Comparison of ENCODE assay signal across 30 cellular contexts in the genomic region with DNA sequence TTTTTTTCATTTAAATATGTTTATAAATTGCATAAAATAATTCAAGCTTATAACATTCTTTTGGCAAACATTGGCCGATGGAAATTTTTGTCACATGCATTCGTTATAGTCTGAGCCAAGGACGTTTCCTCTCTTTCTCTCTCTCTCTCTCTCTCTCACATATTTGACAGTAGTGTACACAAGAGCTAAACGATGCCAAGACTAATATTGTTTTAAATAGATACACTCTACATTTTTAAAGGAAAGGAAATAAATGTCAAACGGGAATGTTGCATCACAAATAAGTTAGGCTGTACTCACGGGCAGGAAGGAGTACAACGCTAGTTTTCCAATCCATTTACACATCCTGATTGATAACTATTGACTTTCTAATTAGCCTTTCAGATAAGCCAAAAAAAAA.
DNase-seq lines count a peak whose midpoint lies in the region; ATAC-seq, FAIRE-seq and TF ChIP-seq lines count a peak whose summit lies in the region.
"Had no signal": no experiment of that assay in that cellular context is flagged by ENCODE, and none has a peak within 500 bp of the region (broad histone marks: within the 10 kb centered on the region; RNA-seq: fewer than 3 reads in every experiment).

No MANE protein-coding gene starts in this region.

- POLR2A ChIA-PET in activated CD4-positive, alpha-beta memory T cell treated with anti-CD3 and anti-CD28 coated beads for 36 hours (lab: Charles Lee) = no interaction called here

- peak; percentile 41 for ATAC-seq in sciatic nerve
- ATAC-seq: body of pancreas; GM23338; naive thymus-derived CD8-positive, alpha-beta T cell; PC-3 had no signal

- no peaks in the 10 kb centered on the region for H3K9me3 Mint-ChIP-seq in activated CD4-positive, alpha-beta memory T cell treated with anti-CD3 and anti-CD28 coated beads for 36 hours
- H3K9me3 Mint-ChIP-seq: activated CD4-positive, alpha-beta memory T cell treated with anti-CD3 and anti-CD28 coated beads, Interleukin-2, amount 10 ng/mL, durations not matched to agents 7 days and 5 days; activated T-helper 1 cell treated with anti-CD3 and anti-CD28 coated beads, Interleukin-12 subunit alpha, Interleukin-12 subunit beta, Interleukin-2, Interleukin-4 antibody, amounts not matched to agents 30 ng/mL and 10 ng/mL and 1 ng/mL, durations not matched to agents 14 hours and 24 hours and 36 hours; GM23338; stimulated activated naive CD8-positive, alpha-beta T cell treated with anti-CD3 and anti-CD28 coated beads, Interleukin-15, Interleukin-2, amounts not matched to agents 100 ng/mL and 50 ng/mL, for 24 hours had no signal

- H3K27me3 Mint-ChIP-seq in activated CD4-positive, alpha-beta memory T cell treated with anti-CD3 and anti-CD28 coated beads for 36 hours = peaks cover 8% of the 10 kb centered on the region
- H3K27me3 Mint-ChIP-seq: activated CD4-positive, alpha-beta memory T cell treated with anti-CD3 and anti-CD28 coated beads, Interleukin-2, amount 10 ng/mL, durations not matched to agents 7 days and 5 days had no signal

- no peak overlapping the region for H3K4me3 ChIP-seq in astrocyte of the spinal cord (ENCODE audit: low read depth, low read length)
- H3K4me3 ChIP-seq in fibroblast of the aortic adventitia (ENCODE audit: low read depth, low read length) = no peak overlapping the region
- H3K4me3 ChIP-seq: body of pancreas, GM23338, lung, thoracic aorta, uterus had no signal

- FAIRE-seq in GM19239 (lab: Jason Lieb, UNC) = no peak
- FAIRE-seq in GM12891 (lab: Jason Lieb, UNC) = no peak
- FAIRE-seq: keratinocyte had no signal

- H3K4me3 Mint-ChIP-seq in activated CD4-positive, alpha-beta memory T cell treated with anti-CD3 and anti-CD28 coated beads for 36 hours = no peak overlapping the region
- H3K4me3 Mint-ChIP-seq: activated CD4-positive, alpha-beta memory T cell treated with anti-CD3 and anti-CD28 coated beads, Interleukin-2, amount 10 ng/mL, durations not matched to agents 7 days and 5 days; activated T-helper 1 cell treated with anti-CD3 and anti-CD28 coated beads, Interleukin-12 subunit alpha, Interleukin-12 subunit beta, Interleukin-2, Interleukin-4 antibody, amounts not matched to agents 30 ng/mL and 10 ng/mL and 1 ng/mL, durations not matched to agents 14 hours and 24 hours and 36 hours; GM23338; naive thymus-derived CD8-positive, alpha-beta T cell; stimulated activated naive CD8-positive, alpha-beta T cell treated with anti-CD3 and anti-CD28 coated beads, Interleukin-15, Interleukin-2, amounts not matched to agents 100 ng/mL and 50 ng/mL, for 24 hours had no signal

- intact Hi-C loops in sciatic nerve (cut with DNase I) = no loop called here
- intact Hi-C loops in activated CD4-positive, alpha-beta memory T cell treated with anti-CD3 and anti-CD28 coated beads for 36 hours (cut with micrococcal nuclease) = no loop called here

- no peak overlapping the region for H3K27ac Mint-ChIP-seq in activated CD4-positive, alpha-beta memory T cell treated with anti-CD3 and anti-CD28 coated beads for 36 hours
- H3K27ac Mint-ChIP-seq: activated CD4-positive, alpha-beta memory T cell treated with anti-CD3 and anti-CD28 coated beads, Interleukin-2, amount 10 ng/mL, durations not matched to agents 7 days and 5 days; activated T-helper 1 cell treated with anti-CD3 and anti-CD28 coated beads, Interleukin-12 subunit alpha, Interleukin-12 subunit beta, Interleukin-2, Interleukin-4 antibody, amounts not matched to agents 30 ng/mL and 10 ng/mL and 1 ng/mL, durations not matched to agents 14 hours and 24 hours and 36 hours; GM23338; naive thymus-derived CD8-positive, alpha-beta T cell; stimulated activated naive CD8-positive, alpha-beta T cell treated with anti-CD3 and anti-CD28 coated beads, Interleukin-15, Interleukin-2, amounts not matched to agents 100 ng/mL and 50 ng/mL, for 24 hours had no signal

- no peaks in the 10 kb centered on the region for H3K36me3 Mint-ChIP-seq in activated CD4-positive, alpha-beta memory T cell treated with anti-CD3 and anti-CD28 coated beads for 36 hours
- H3K36me3 Mint-ChIP-seq: naive thymus-derived CD8-positive, alpha-beta T cell had no signal

- no peak for TF ChIP-seq CTCF in astrocyte of the spinal cord (IDR thresholded peaks at IDR 0.05; ENCODE audit: low read depth, low read length)
- TF ChIP-seq CTCF in fibroblast of the aortic adventitia (IDR thresholded peaks at IDR 0.05; ENCODE audit: insufficient read depth, low read length) = no peak

- CTCF ChIA-PET in activated CD4-positive, alpha-beta memory T cell treated with anti-CD3 and anti-CD28 coated beads for 36 hours (lab: Charles Lee) = no interaction called here

- DNase-seq in NCI-H2029 (lab: John Stamatoyannopoulos, UW) (peak; percentile 46), NCI-H2029 treated with DMSO at 0.1 percent for 48 hours (lab: John Stamatoyannopoulos, UW) (no peak), astrocyte of the spinal cord (ENCODE audit: low read depth, low spot score) (peak; percentile 10), fibroblast of the aortic adventitia (ENCODE audit: low read depth) (peak; percentile 4), sciatic nerve (ENCODE audit: low spot score) (no peak), GM19239 (ENCODE audit: insufficient read length, low spot score) (no peak), GM12891 (ENCODE audit: insufficient read length, low spot score) (no peak)
- DNase-seq in activated CD4-positive, alpha-beta memory T cell treated with anti-CD3 and anti-CD28 coated beads for 36 hours = no peak
- DNase-seq: 8988T; activated CD4-positive, alpha-beta memory T cell treated with anti-CD3 and anti-CD28 coated beads, Interleukin-2, amount 10 ng/mL, durations not matched to agents 7 days and 5 days; activated CD4-positive, alpha-beta T cell treated with anti-CD3 and anti-CD28 coated beads for 1 hour; activated CD8-positive, alpha-beta memory T cell treated with anti-CD3 and anti-CD28 coated beads, Interleukin-2, amount 50 U/mL, for 4 hours; activated naive CD4-positive, alpha-beta T cell treated with Interleukin-2 at 50 U/mL for 16 hours; DND-41; GF-D8; glutamatergic neuron; Kasumi-1; MV-4-11; naive thymus-derived CD8-positive, alpha-beta T cell; nucleus accumbens; PC-3; stimulated activated CD4-positive, alpha-beta T cell treated with anti-CD3 and anti-CD28 coated beads, Interleukin-2, amount 100 ng/mL, for 24 hours had no signal

- in situ Hi-C loops in astrocyte of the spinal cord (cut with HindIII; ENCODE audit: low sequenced_read_pairs) = no loop called here

- TF ChIP-seq POLR2A in GM12891 (IDR thresholded peaks at IDR 0.05; ENCODE audit: low read depth, low read length) = no peak

- H3K4me1 Mint-ChIP-seq in activated CD4-positive, alpha-beta memory T cell treated with anti-CD3 and anti-CD28 coated beads for 36 hours (ENCODE audit: low read depth) = no peaks in the 10 kb centered on the region
- H3K4me1 Mint-ChIP-seq: activated CD4-positive, alpha-beta memory T cell treated with anti-CD3 and anti-CD28 coated beads, Interleukin-2, amount 10 ng/mL, durations not matched to agents 7 days and 5 days; naive thymus-derived CD8-positive, alpha-beta T cell had no signal

TF ChIP-seq in GM12891, 5 proteins besides CTCF, POLR2A, EP300 and RAD21:
- TF ChIP-seq SPI1 (IDR thresholded peaks at IDR 0.05; ENCODE audit: low read depth, low read length) (no peak), POLR2AphosphoS5 (IDR thresholded peaks at IDR 0.05; ENCODE audit: low read depth, low read length) (no peak), POU2F2 (IDR thresholded peaks at IDR 0.05; ENCODE audit: low read depth, low read length) (no peak), PAX5 (IDR thresholded peaks at IDR 0.05; ENCODE audit: insufficient read depth, low read length, severe bottlenecking) (no peak), TAF1 (IDR thresholded peaks at IDR 0.05; ENCODE audit: low read depth, low read length) (no peak)

Comparison
In these comparisons a context has a peak if more than half of its experiments do, and no peak if none do; other contexts are left out.
1. DNase-seq: peak in NCI-H2029 (single experiment), astrocyte of the spinal cord (single experiment) and fibroblast of the aortic adventitia (single experiment); none in NCI-H2029 treated with DMSO at 0.1 percent for 48 hours (single experiment), sciatic nerve (single experiment), GM19239 (single experiment), GM12891 (single experiment) and activated CD4-positive, alpha-beta memory T cell treated with anti-CD3 and anti-CD28 coated beads for 36 hours (single experiment).